Comparison of ENCODE assay signal across 12 cellular contexts in genomic region chr11:87300640-87301381, GRCh38.
DNase-seq lines count a peak whose midpoint lies in the region; ATAC-seq lines count a peak whose summit lies in the region.
"Had no signal": no experiment of that assay in that cellular context is flagged by ENCODE, and none has a peak within 500 bp of the region (broad histone marks: within the 10 kb centered on the region; RNA-seq: fewer than 3 reads in every experiment).

No MANE protein-coding gene starts in this region.

- peaks cover 29 to 37% of the 10 kb centered on the region in 2 donors for H3K4me1 Mint-ChIP-seq in immature natural killer cell
- H3K4me1 Mint-ChIP-seq: stimulated activated naive B cell treated with anti-CD40 and anti-IgM and Interleukin-4, amounts not matched to agents 10 μg/mL and 1 μg/mL and 100 μg/mL, for 72 hours had no signal

- H3K4me3 Mint-ChIP-seq in immature natural killer cell, result no peak overlapping the region
- H3K4me3 Mint-ChIP-seq: activated T-helper 1 cell treated with anti-CD3 and anti-CD28 coated beads, Interleukin-12 subunit alpha, Interleukin-12 subunit beta, Interleukin-2, Interleukin-4 antibody, amounts not matched to agents 30 ng/mL and 10 ng/mL and 1 ng/mL, durations not matched to agents 14 hours and 24 hours and 36 hours; stimulated activated naive B cell treated with anti-CD40 and anti-IgM and Interleukin-4, amounts not matched to agents 10 μg/mL and 1 μg/mL and 100 μg/mL, for 72 hours had no signal

- peaks cover 0 to 6% (median 0%) of the 10 kb centered on the region in 3 donors for H3K27me3 Mint-ChIP-seq in immature natural killer cell (ENCODE audit: low read depth in 3 of 3)
- H3K27me3 Mint-ChIP-seq: stimulated activated naive B cell treated with anti-CD40 and anti-IgM and Interleukin-4, amounts not matched to agents 10 μg/mL and 1 μg/mL and 100 μg/mL, for 72 hours had no signal

- peaks cover 0 to 7% (median 3%) of the 10 kb centered on the region in 3 donors for H3K36me3 Mint-ChIP-seq in immature natural killer cell

- H3K9me3 Mint-ChIP-seq in immature natural killer cell, result no peaks in the 10 kb centered on the region
- H3K9me3 Mint-ChIP-seq: activated T-helper 1 cell treated with anti-CD3 and anti-CD28 coated beads, Interleukin-12 subunit alpha, Interleukin-12 subunit beta, Interleukin-2, Interleukin-4 antibody, amounts not matched to agents 30 ng/mL and 10 ng/mL and 1 ng/mL, durations not matched to agents 14 hours and 24 hours and 36 hours; stimulated activated naive B cell treated with anti-CD40 and anti-IgM and Interleukin-4, amounts not matched to agents 10 μg/mL and 1 μg/mL and 100 μg/mL, for 72 hours had no signal

- DNase-seq in NCI-H2029 (lab: John Stamatoyannopoulos, UW) (peak; percentile 59), immature natural killer cell (peak; percentile 3 to 32 (median 26)), NCI-H1436 (lab: John Stamatoyannopoulos, UW) (no peak)
- no peak for DNase-seq in activated naive CD4-positive, alpha-beta T cell treated with anti-CD3 and anti-CD28 coated beads, Interleukin-2, amount 50 U/mL, for 16 hours
- DNase-seq: Calu3; NCI-H146; stimulated activated naive B cell treated with anti-CD40 and anti-IgM and Interleukin-4, amounts not matched to agents 10 μg/mL and 1 μg/mL and 100 μg/mL, for 72 hours had no signal

- ATAC-seq in GM18511 (IDR thresholded peaks at IDR 0.05; ENCODE audit: unreplicated experiment), result peak; percentile 55
- peak; percentile 85 for ATAC-seq in GM21717 (IDR thresholded peaks at IDR 0.05; ENCODE audit: unreplicated experiment)
- no peak for ATAC-seq in HG03460 (IDR thresholded peaks at IDR 0.05; ENCODE audit: unreplicated experiment)
- no peak for ATAC-seq in HG02884 (IDR thresholded peaks at IDR 0.05; ENCODE audit: unreplicated experiment)
- ATAC-seq: stimulated activated naive B cell treated with anti-CD40 and anti-IgM and Interleukin-4, amounts not matched to agents 10 μg/mL and 1 μg/mL and 100 μg/mL, for 72 hours had no signal

- H3K27ac Mint-ChIP-seq in immature natural killer cell, result peak overlapping the region; percentile 4 to 61 (median 16)
- H3K27ac Mint-ChIP-seq: activated T-helper 1 cell treated with anti-CD3 and anti-CD28 coated beads, Interleukin-12 subunit alpha, Interleukin-12 subunit beta, Interleukin-2, Interleukin-4 antibody, amounts not matched to agents 30 ng/mL and 10 ng/mL and 1 ng/mL, durations not matched to agents 14 hours and 24 hours and 36 hours; stimulated activated naive B cell treated with anti-CD40 and anti-IgM and Interleukin-4, amounts not matched to agents 10 μg/mL and 1 μg/mL and 100 μg/mL, for 72 hours had no signal

Comparison
In these comparisons a context has a peak if more than half of its experiments do, and no peak if none do; other contexts are left out.
1. ATAC-seq: peak in GM18511 (single experiment) and GM21717 (single experiment); none in HG03460 (single experiment) and HG02884 (single experiment).
2. DNase-seq: peak in NCI-H2029 (single experiment) and immature natural killer cell (3 of 3); none in activated naive CD4-positive, alpha-beta T cell treated with anti-CD3 and anti-CD28 coated beads, Interleukin-2, amount 50 U/mL, for 16 hours (single experiment) and NCI-H1436 (single experiment).